In genomic region chr2:233448220-233448559, GRCh38 we compare ENCODE assay signal across 12 cellular contexts.
A peak's percentile ranks its signal among the peaks of the same experiment; 100 is the strongest.
DNase-seq lines count a peak whose midpoint lies in the region; ATAC-seq, FAIRE-seq and TF ChIP-seq lines count a peak whose summit lies in the region.
"Had no signal": no experiment of that assay in that cellular context is flagged by ENCODE, and none has a peak within 500 bp of the region (broad histone marks: within the 10 kb centered on the region; RNA-seq: fewer than 3 reads in every experiment).

No MANE protein-coding gene starts in this region.

- H3K27me3 ChIP-seq in bronchial epithelial cell (ENCODE audit: control insufficient read depth, insufficient read depth, low read length), result no peaks in the 10 kb centered on the region
- no peaks in the 10 kb centered on the region for H3K27me3 ChIP-seq in small intestine (ENCODE audit: control insufficient read depth in 2 of 2, insufficient read depth in 2 of 2, low read length in 2 of 2)
- H3K27me3 ChIP-seq: ovary had no signal

- H3K4me3 ChIP-seq in Jurkat, Clone E6-1 (ENCODE audit: low read length), result no peak overlapping the region
- H3K4me3 ChIP-seq in bronchial epithelial cell (ENCODE audit: low read depth, low read length), result no peak overlapping the region
- H3K4me3 ChIP-seq in small intestine (ENCODE audit: low read depth in 1 of 2, low read length in 2 of 2), result no peak overlapping the region
- H3K4me3 ChIP-seq: ovary had no signal

- H3K4me1 ChIP-seq in small intestine (ENCODE audit: control insufficient read depth in 2 of 2, insufficient read depth in 1 of 2, low read depth in 1 of 2, low read length in 1 of 2), result no peaks in the 10 kb centered on the region

- peak; percentile 37 for TF ChIP-seq CTCF in bronchial epithelial cell (IDR thresholded peaks at IDR 0.05; ENCODE audit: insufficient read depth, low read length, severe bottlenecking)
- TF ChIP-seq CTCF in osteocyte (IDR thresholded peaks at IDR 0.05), result peak; percentile 21

- peaks cover 14% of the 10 kb centered on the region for H3K4me1 Mint-ChIP-seq in osteocyte (ENCODE audit: unreplicated experiment)

- WGBS in small intestine, 3 donors, result 78 to 84% (median 79%) methylated on average over 11 of the region's 11 CpGs

- no peak overlapping the region for H3K27ac ChIP-seq in small intestine (ENCODE audit: low read depth in 1 of 2, low read length in 1 of 2)

- no peaks in the 10 kb centered on the region for H3K9me3 Mint-ChIP-seq in osteocyte (ENCODE audit: unreplicated experiment)

- H3K36me3 Mint-ChIP-seq in osteocyte (ENCODE audit: unreplicated experiment), result peaks cover 35% of the 10 kb centered on the region

- H3K4me3 Mint-ChIP-seq in osteocyte (ENCODE audit: unreplicated experiment), result no peak overlapping the region

- H3K9me3 ChIP-seq in small intestine (ENCODE audit: control insufficient read depth, low read depth), result no peaks in the 10 kb centered on the region
- H3K9me3 ChIP-seq: ovary had no signal

- H3K27ac Mint-ChIP-seq in osteocyte (ENCODE audit: unreplicated experiment), result no peak overlapping the region

- peak; percentile 29 for DNase-seq in DMS53 (lab: John Stamatoyannopoulos, UW)
- no peak for DNase-seq in DMS53 treated with DMSO at 0.1 percent for 48 hours (lab: John Stamatoyannopoulos, UW; ENCODE audit: unreplicated experiment)
- peak; percentile 26 for DNase-seq in Jurkat, Clone E6-1 (ENCODE audit: low read depth, low spot score)
- peak; percentile 13 for DNase-seq in bronchial epithelial cell (ENCODE audit: low read depth)
- no peak for DNase-seq in osteocyte (ENCODE audit: extremely low spot score, unreplicated experiment)
- DNase-seq in small intestine, result no peak
- DNase-seq in urothelium cell line (ENCODE audit: low spot score), result no peak
- DNase-seq: NCI-H1694; stimulated activated CD8-positive, alpha-beta memory T cell treated with anti-CD3 and anti-CD28 coated beads, Interleukin-4, amount 100 ng/mL, for 48 hours; T-helper 9 cell had no signal

- H3K36me3 ChIP-seq in bronchial epithelial cell (ENCODE audit: control insufficient read depth, insufficient read depth, low read length) (peaks cover 23% of the 10 kb centered on the region), small intestine (ENCODE audit: control insufficient read depth in 2 of 2, insufficient read depth in 2 of 2, low read length in 2 of 2) (peaks cover 19 to 39% of the 10 kb centered on the region in 2 donors)
- H3K36me3 ChIP-seq: ovary had no signal

- H3K27me3 Mint-ChIP-seq in osteocyte (ENCODE audit: unreplicated experiment), result no peaks in the 10 kb centered on the region

- peak; percentile 90 for FAIRE-seq in bronchial epithelial cell (lab: Jason Lieb, UNC)
- FAIRE-seq in small intestine (lab: Jason Lieb, UNC), result no peak
- FAIRE-seq in urothelium cell line (lab: Jason Lieb, UNC), result no peak

- no peak for ATAC-seq in HG03139 (IDR thresholded peaks at IDR 0.05; ENCODE audit: unreplicated experiment)

Comparison
In these comparisons a context has a peak if more than half of its experiments do, and no peak if none do; other contexts are left out.
1. DNase-seq: peak in DMS53 (single experiment), Jurkat, Clone E6-1 (single experiment) and bronchial epithelial cell (single experiment); none in DMS53 treated with DMSO at 0.1 percent for 48 hours (single experiment), osteocyte (single experiment), small intestine (single experiment) and urothelium cell line (single experiment).